In genomic region chr1:47186267-47187185, GRCh38 we compare ENCODE assay signal across 17 cellular contexts. TPM values are rescaled to one million over a fixed set of nuclear protein-coding genes. Genes with fewer than 3 reads are reported as not detected.
"Had no signal": no experiment of that assay in that cellular context is flagged by ENCODE, and none has a peak within 500 bp of the region (broad histone marks: within the 10 kb centered on the region; RNA-seq: fewer than 3 reads in every experiment).

No MANE protein-coding gene starts in this region.

- H3K4me1 Mint-ChIP-seq: activated CD4-positive, alpha-beta T cell treated with anti-CD3 and anti-CD28 coated beads for 36 hours; naive B cell; T-cell had no signal

- ATAC-seq: activated CD4-positive, alpha-beta T cell treated with anti-CD3 and anti-CD28 coated beads for 36 hours; gastroesophageal sphincter; T-cell had no signal

- H3K27ac Mint-ChIP-seq: activated CD4-positive, alpha-beta T cell treated with anti-CD3 and anti-CD28 coated beads for 36 hours; naive B cell; T-cell had no signal

- H3K4me3 Mint-ChIP-seq: activated CD4-positive, alpha-beta T cell treated with anti-CD3 and anti-CD28 coated beads for 36 hours; naive B cell; T-cell had no signal

- H3K27me3 Mint-ChIP-seq: activated CD4-positive, alpha-beta T cell treated with anti-CD3 and anti-CD28 coated beads for 36 hours had no signal

- H3K9me3 Mint-ChIP-seq: naive B cell, T-cell had no signal

- DNase-seq: activated CD4-positive, alpha-beta T cell treated with anti-CD3 and anti-CD28 coated beads for 36 hours; activated naive CD4-positive, alpha-beta T cell treated with Interleukin-2 at 50 U/mL for 16 hours; activated T-cell treated with anti-CD3 and anti-CD28 coated beads, Interleukin-2, amount 50 U/mL, for 48 hours; kidney glomerular epithelial cell; naive B cell; nucleus accumbens; sigmoid colon; stimulated activated CD4-positive, alpha-beta T cell treated with anti-CD3 and anti-CD28 coated beads, Interleukin-12 subunit alpha, Interleukin-12 subunit beta, amount 100 ng/mL, for 4 hours; stimulated activated naive CD4-positive, alpha-beta T cell treated with Interleukin-2 at 50 U/mL for 16 hours; T1000 had no signal

- H3K36me3 Mint-ChIP-seq: naive B cell, T-cell had no signal

RNA-seq across cellular contexts. Expression of gene PDZK1IP1, which starts 3.3 kb away (rescaled TPM):
- total RNA-seq: activated CD4-positive, alpha-beta T cell treated with anti-CD3 and anti-CD28 coated beads for 36 hours; cardiac muscle cell; sigmoid colon; SK-MEL-5; T-cell; urinary bladder had no signal

RNA-seq across cellular contexts. Expression of gene CYP4A22, which starts 49.3 kb away (rescaled TPM):
- total RNA-seq: activated CD4-positive, alpha-beta T cell treated with anti-CD3 and anti-CD28 coated beads for 36 hours; cardiac muscle cell; pulmonary artery endothelial cell; SK-MEL-5; suprapubic skin; T-cell; urinary bladder had no signal
